In the genomic region with DNA sequence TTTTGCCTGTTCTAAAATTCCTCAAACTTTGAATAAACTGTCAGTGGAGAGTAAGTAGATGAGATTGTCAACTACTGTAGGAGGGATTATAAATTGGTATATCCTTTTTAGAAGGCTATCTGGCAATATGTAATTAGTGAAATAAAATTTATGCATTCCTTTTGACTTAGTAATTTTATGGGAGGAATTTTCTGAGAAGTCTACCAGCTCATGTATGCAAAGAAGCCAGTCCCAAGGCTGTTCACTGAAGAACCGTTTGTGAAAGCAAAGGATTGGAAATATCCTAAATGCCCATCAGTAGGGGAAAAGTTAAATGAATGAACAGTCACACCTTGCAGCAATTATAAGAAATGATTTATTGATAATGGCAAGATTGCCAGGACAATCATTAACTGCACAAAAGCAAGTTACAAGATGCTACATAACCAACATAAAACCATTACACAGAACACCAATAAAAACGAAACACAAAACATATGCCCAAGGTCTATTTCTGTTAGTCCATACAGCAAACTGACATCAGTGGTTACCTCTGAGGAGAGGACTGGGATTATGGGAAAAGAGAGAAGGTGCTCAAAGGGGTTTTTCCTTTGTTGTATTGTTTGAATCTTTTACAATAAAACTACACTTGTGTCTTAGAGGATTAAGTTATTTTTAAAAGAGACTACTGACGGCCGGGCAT, we compare ENCODE assay signal across 17 cellular contexts. TPM values are rescaled to one million over a fixed set of nuclear protein-coding genes. Genes with fewer than 3 reads are reported as not detected.
DNase-seq lines count a peak whose midpoint lies in the region; ATAC-seq and TF ChIP-seq lines count a peak whose summit lies in the region.
"Had no signal": no experiment of that assay in that cellular context is flagged by ENCODE, and none has a peak within 500 bp of the region (broad histone marks: within the 10 kb centered on the region; RNA-seq: fewer than 3 reads in every experiment).

No MANE protein-coding gene starts in this region.

- TF ChIP-seq CTCF in astrocyte of the spinal cord (IDR thresholded peaks at IDR 0.05; ENCODE audit: low read depth, low read length) (no peak), type B pancreatic cell (conservative IDR thresholded peaks at IDR 0.05) (no peak), nephron progenitor cell (IDR thresholded peaks at IDR 0.05) (no peak)

- CTCF ChIA-PET in activated CD4-positive, alpha-beta T cell treated with anti-CD3 and anti-CD28 coated beads, Interleukin-2, amount 10 ng/mL, durations not matched to agents 7 days and 5 days (lab: Charles Lee), result interaction anchor here (1.2 kb wide), 1 partner anchor 38 kb away, joined by 3 read pairs; no protein-coding TSS in a partner anchor

- H3K4me3 Mint-ChIP-seq in type B pancreatic cell (peak overlapping the region; percentile 8), nephron progenitor cell (no peak overlapping the region)
- H3K4me3 Mint-ChIP-seq in activated CD4-positive, alpha-beta T cell treated with anti-CD3 and anti-CD28 coated beads, Interleukin-2, amount 10 ng/mL, durations not matched to agents 7 days and 5 days, result no peak overlapping the region
- H3K4me3 Mint-ChIP-seq: activated naive CD8-positive, alpha-beta T cell treated with anti-CD3 and anti-CD28 coated beads, Interleukin-2, amount 10 ng/mL, durations not matched to agents 7 days and 5 days; natural killer cell had no signal

- no peaks in the 10 kb centered on the region for H3K27me3 Mint-ChIP-seq in type B pancreatic cell
- H3K27me3 Mint-ChIP-seq in activated CD4-positive, alpha-beta T cell treated with anti-CD3 and anti-CD28 coated beads, Interleukin-2, amount 10 ng/mL, durations not matched to agents 7 days and 5 days, result peaks cover 23% of the 10 kb centered on the region
- no peaks in the 10 kb centered on the region for H3K27me3 Mint-ChIP-seq in nephron progenitor cell (ENCODE audit: low read depth, poor library complexity)

- peak; percentile 78 for DNase-seq in M059J (ENCODE audit: low read depth)
- DNase-seq in astrocyte of the spinal cord (ENCODE audit: low read depth, low spot score), result peak; percentile 45
- DNase-seq in left colon, result no peak
- no peak for DNase-seq in type B pancreatic cell (ENCODE audit: extremely low spot score, unreplicated experiment)
- DNase-seq in activated CD4-positive, alpha-beta T cell treated with anti-CD3 and anti-CD28 coated beads, Interleukin-2, amount 10 ng/mL, durations not matched to agents 7 days and 5 days, result no peak
- DNase-seq in nephron progenitor cell, result no peak
- DNase-seq: activated CD4-positive, alpha-beta T cell treated with anti-CD3 and anti-CD28 coated beads, Interleukin-2, amount 50 U/mL, for 48 hours; activated naive CD8-positive, alpha-beta T cell treated with anti-CD3 and anti-CD28 coated beads, Interleukin-2, amount 10 ng/mL, durations not matched to agents 7 days and 5 days; activated T-cell treated with anti-CD3 and anti-CD28 coated beads, Interleukin-2, amount 50 U/mL, for 48 hours; CD4-positive, CD25-positive, alpha-beta regulatory T cell; DND-41; MV-4-11; natural killer cell; NCI-H2171; stimulated activated naive CD8-positive, alpha-beta T cell treated with anti-CD3 and anti-CD28 coated beads, Interleukin-15, Interleukin-2, amounts not matched to agents 100 U/mL and 50 U/mL, for 24 hours had no signal

- no peak overlapping the region for H3K4me3 ChIP-seq in astrocyte of the spinal cord (ENCODE audit: low read depth, low read length)
- H3K4me3 ChIP-seq: hepatocyte had no signal

- intact Hi-C loops in left colon (cut with DNase I, micrococcal nuclease), result no loop called here

- peak; percentile 26 for ATAC-seq in left colon
- ATAC-seq in GM21619 (IDR thresholded peaks at IDR 0.05; ENCODE audit: unreplicated experiment), result no peak
- ATAC-seq: natural killer cell; stimulated activated naive CD8-positive, alpha-beta T cell treated with anti-CD3 and anti-CD28 coated beads, Interleukin-15, Interleukin-2, amounts not matched to agents 100 U/mL and 50 U/mL, for 24 hours had no signal

- H3K4me1 Mint-ChIP-seq in type B pancreatic cell (ENCODE audit: unreplicated experiment) (peaks cover 17% of the 10 kb centered on the region), nephron progenitor cell (peaks cover 14% of the 10 kb centered on the region)
- H3K4me1 Mint-ChIP-seq in activated CD4-positive, alpha-beta T cell treated with anti-CD3 and anti-CD28 coated beads, Interleukin-2, amount 10 ng/mL, durations not matched to agents 7 days and 5 days, result peaks cover 9% of the 10 kb centered on the region
- H3K4me1 Mint-ChIP-seq: activated naive CD8-positive, alpha-beta T cell treated with anti-CD3 and anti-CD28 coated beads, Interleukin-2, amount 10 ng/mL, durations not matched to agents 7 days and 5 days had no signal

- in situ Hi-C loops in astrocyte of the spinal cord (cut with HindIII; ENCODE audit: low sequenced_read_pairs), result no loop called here

- POLR2A ChIA-PET in activated CD4-positive, alpha-beta T cell treated with anti-CD3 and anti-CD28 coated beads, Interleukin-2, amount 10 ng/mL, durations not matched to agents 7 days and 5 days (lab: Charles Lee), result no interaction called here

- no peaks in the 10 kb centered on the region for H3K36me3 Mint-ChIP-seq in type B pancreatic cell
- no peaks in the 10 kb centered on the region for H3K36me3 Mint-ChIP-seq in activated CD4-positive, alpha-beta T cell treated with anti-CD3 and anti-CD28 coated beads, Interleukin-2, amount 10 ng/mL, durations not matched to agents 7 days and 5 days (ENCODE audit: low read depth)
- H3K36me3 Mint-ChIP-seq in nephron progenitor cell (ENCODE audit: low read depth), result no peaks in the 10 kb centered on the region
- H3K36me3 Mint-ChIP-seq: CD4-positive, CD25-positive, alpha-beta regulatory T cell; natural killer cell had no signal

- H3K9me3 Mint-ChIP-seq in type B pancreatic cell (no peaks in the 10 kb centered on the region), nephron progenitor cell (no peaks in the 10 kb centered on the region)
- H3K9me3 Mint-ChIP-seq in activated CD4-positive, alpha-beta T cell treated with anti-CD3 and anti-CD28 coated beads, Interleukin-2, amount 10 ng/mL, durations not matched to agents 7 days and 5 days, result peaks cover 3% of the 10 kb centered on the region
- H3K9me3 Mint-ChIP-seq: CD4-positive, CD25-positive, alpha-beta regulatory T cell; natural killer cell had no signal

- H3K27ac Mint-ChIP-seq in type B pancreatic cell (peak overlapping the region; percentile 60), nephron progenitor cell (no peak overlapping the region)
- no peak overlapping the region for H3K27ac Mint-ChIP-seq in activated CD4-positive, alpha-beta T cell treated with anti-CD3 and anti-CD28 coated beads, Interleukin-2, amount 10 ng/mL, durations not matched to agents 7 days and 5 days
- H3K27ac Mint-ChIP-seq: activated naive CD8-positive, alpha-beta T cell treated with anti-CD3 and anti-CD28 coated beads, Interleukin-2, amount 10 ng/mL, durations not matched to agents 7 days and 5 days; CD4-positive, CD25-positive, alpha-beta regulatory T cell; natural killer cell had no signal

RNA-seq across cellular contexts. Expression of a gene that starts 4.6 kb away (rescaled TPM):
- 452 and 584 TPM in 2 replicates for total RNA-seq in M059J (2014; rRNA removed; shearing (Covaris generic))
- total RNA-seq in left colon (100 to 1,000 TPM; 266 to 374 TPM), type B pancreatic cell (ENCODE audit: low replicate concordance) (193 and 287 TPM in 2 replicates)
- 10 to 100 TPM; 77.4 to 83.3 TPM for total RNA-seq in activated CD4-positive, alpha-beta T cell treated with anti-CD3 and anti-CD28 coated beads, Interleukin-2, amount 10 ng/mL, durations not matched to agents 7 days and 5 days

RNA-seq across cellular contexts. Expression of a gene that starts 34.1 kb away (rescaled TPM):
- 4.8 and 5.5 TPM in 2 replicates for total RNA-seq in M059J (2014; rRNA removed; shearing (Covaris generic))
- total RNA-seq in left colon, result under 1 TPM; 0.20 to 0.34 TPM
- 1.8 and 1.9 TPM in 2 replicates for total RNA-seq in type B pancreatic cell (ENCODE audit: low replicate concordance)
- total RNA-seq in activated CD4-positive, alpha-beta T cell treated with anti-CD3 and anti-CD28 coated beads, Interleukin-2, amount 10 ng/mL, durations not matched to agents 7 days and 5 days, result 1 to 10 TPM; 2.0 to 2.2 TPM

Comparison
In these comparisons a context has a peak if more than half of its experiments do, and no peak if none do; other contexts are left out.
1. DNase-seq: peak in M059J (single experiment) and astrocyte of the spinal cord (single experiment); none in left colon (0 of 2), type B pancreatic cell (single experiment), activated CD4-positive, alpha-beta T cell treated with anti-CD3 and anti-CD28 coated beads, Interleukin-2, amount 10 ng/mL, durations not matched to agents 7 days and 5 days (single experiment) and nephron progenitor cell (single experiment).